9 cellular contexts compared by ENCODE assay signal in genomic region chr1:226653311-226653921, GRCh38.
A peak's percentile ranks its signal among the peaks of the same experiment; 100 is the strongest.
DNase-seq lines count a peak whose midpoint lies in the region; ATAC-seq and TF ChIP-seq lines count a peak whose summit lies in the region.
"Had no signal": no experiment of that assay in that cellular context is flagged by ENCODE, and none has a peak within 500 bp of the region (broad histone marks: within the 10 kb centered on the region; RNA-seq: fewer than 3 reads in every experiment).

No MANE protein-coding gene starts in this region.

- no peak for TF ChIP-seq CTCF in heart right ventricle (IDR thresholded peaks at IDR 0.05)

- H3K36me3 ChIP-seq in heart right ventricle (peaks cover 0 to 6% (median 2%) of the 10 kb centered on the region in 9 donors), rectal smooth muscle tissue (ENCODE audit: control insufficient read depth, insufficient read depth, low read length) (peaks cover 6% of the 10 kb centered on the region)

- no peaks in the 10 kb centered on the region for H3K9me3 ChIP-seq in heart right ventricle

- no peaks in the 10 kb centered on the region for H3K27me3 ChIP-seq in heart right ventricle
- no peaks in the 10 kb centered on the region for H3K27me3 ChIP-seq in rectal smooth muscle tissue (ENCODE audit: control insufficient read depth, insufficient read depth, low read length)

- no peak for ATAC-seq in heart right ventricle
- ATAC-seq in Right ventricle myocardium inferior = no peak
- peak; percentile 68 for ATAC-seq in HG03457 (IDR thresholded peaks at IDR 0.05; ENCODE audit: unreplicated experiment)

- intact Hi-C loops in heart right ventricle (cut with DNase I) (loop anchor here in 2 of 10 donors (10.0 kb wide), 1 partner anchor 81 kb away; the partner anchor contains the start of gene ITPKB (in 2 of the 2)), Right ventricle myocardium inferior (cut with DNase I) (no loop called here)

- WGBS in heart right ventricle, 2 donors = 76 to 83% methylated on average over 11 of the region's 11 CpGs

- H3K27ac ChIP-seq in heart right ventricle (peak overlapping the region in 6 of 10 donors; percentile 40 to 92 (median 77)), rectal smooth muscle tissue (ENCODE audit: low read depth, low read length) (peak overlapping the region; percentile 91)
- H3K27ac ChIP-seq: C4-2B had no signal

- H3K9ac ChIP-seq in rectal smooth muscle tissue (ENCODE audit: low read length) = no peak overlapping the region

- DNase-seq in heart right ventricle (no peak), Right ventricle myocardium inferior (ENCODE audit: missing footprints) (no peak), KG1 (lab: John Stamatoyannopoulos, UW) (no peak), NCI-H510A (lab: John Stamatoyannopoulos, UW) (no peak), DMS153 (lab: John Stamatoyannopoulos, UW) (no peak)
- DNase-seq in activated T-helper 9 cell treated with anti-CD3 and anti-CD28 coated beads, Interleukin-2, amount 50 U/mL, for 16 hours (ENCODE audit: low read depth) = peak; percentile 40

- H3K4me3 ChIP-seq in heart right ventricle (no peak overlapping the region), rectal smooth muscle tissue (ENCODE audit: low read length) (no peak overlapping the region)

- peaks cover 0 to 68% (median 17%) of the 10 kb centered on the region in 9 donors for H3K4me1 ChIP-seq in heart right ventricle
- H3K4me1 ChIP-seq in rectal smooth muscle tissue (ENCODE audit: control insufficient read depth, insufficient read depth, low read length) = peaks cover 61% of the 10 kb centered on the region
